8 cellular contexts compared by ENCODE assay signal in genomic region chr18:57833441-57834101, GRCh38. TPM values are rescaled to one million over a fixed set of nuclear protein-coding genes. Genes with fewer than 3 reads are reported as not detected.
DNase-seq lines count a peak whose midpoint lies in the region; ATAC-seq and TF ChIP-seq lines count a peak whose summit lies in the region.

No MANE protein-coding gene starts in this region.

- no peak for DNase-seq in CD8-positive, alpha-beta T cell
- peak; percentile 24 for DNase-seq in activated CD4-positive, alpha-beta memory T cell treated with anti-CD3 and anti-CD28 coated beads, Interleukin-2, amount 10 ng/mL, durations not matched to agents 7 days and 5 days
- DNase-seq in right lobe of liver: no peak
- DNase-seq in progenitor cell of endocrine pancreas (ENCODE audit: low spot score, unreplicated experiment): no peak
- no peak for DNase-seq in SKM-1 (lab: John Stamatoyannopoulos, UW; ENCODE audit: unreplicated experiment)
- no peak for DNase-seq in esophagus squamous epithelium (lab: John Stamatoyannopoulos, UW)

- peaks cover 27% of the 10 kb centered on the region for H3K4me1 Mint-ChIP-seq in CD8-positive, alpha-beta T cell (ENCODE audit: low read depth)
- peaks cover 33% of the 10 kb centered on the region for H3K4me1 Mint-ChIP-seq in activated CD4-positive, alpha-beta memory T cell treated with anti-CD3 and anti-CD28 coated beads, Interleukin-2, amount 10 ng/mL, durations not matched to agents 7 days and 5 days
- H3K4me1 Mint-ChIP-seq in progenitor cell of endocrine pancreas (ENCODE audit: low read depth): no peaks in the 10 kb centered on the region

- no peaks in the 10 kb centered on the region for H3K36me3 Mint-ChIP-seq in CD8-positive, alpha-beta T cell
- H3K36me3 Mint-ChIP-seq in activated CD4-positive, alpha-beta memory T cell treated with anti-CD3 and anti-CD28 coated beads, Interleukin-2, amount 10 ng/mL, durations not matched to agents 7 days and 5 days (ENCODE audit: low read depth): peaks cover 17% of the 10 kb centered on the region
- peaks cover 1% of the 10 kb centered on the region for H3K36me3 Mint-ChIP-seq in progenitor cell of endocrine pancreas (ENCODE audit: insufficient read depth)

- peak overlapping the region; percentile 61 for H3K4me3 Mint-ChIP-seq in CD8-positive, alpha-beta T cell
- peak overlapping the region; percentile 36 for H3K4me3 Mint-ChIP-seq in activated CD4-positive, alpha-beta memory T cell treated with anti-CD3 and anti-CD28 coated beads, Interleukin-2, amount 10 ng/mL, durations not matched to agents 7 days and 5 days
- no peak overlapping the region for H3K4me3 Mint-ChIP-seq in progenitor cell of endocrine pancreas (ENCODE audit: low read depth)

- peaks cover 6% of the 10 kb centered on the region for H3K9me3 Mint-ChIP-seq in CD8-positive, alpha-beta T cell
- H3K9me3 Mint-ChIP-seq in activated CD4-positive, alpha-beta memory T cell treated with anti-CD3 and anti-CD28 coated beads, Interleukin-2, amount 10 ng/mL, durations not matched to agents 7 days and 5 days: peaks cover 28% of the 10 kb centered on the region
- H3K9me3 Mint-ChIP-seq in progenitor cell of endocrine pancreas (ENCODE audit: low read depth): peaks cover 4% of the 10 kb centered on the region

- H3K36me3 ChIP-seq in CD8-positive, alpha-beta T cell (ENCODE audit: insufficient read depth, low read length): no peaks in the 10 kb centered on the region
- H3K36me3 ChIP-seq in right lobe of liver (no peaks in the 10 kb centered on the region), esophagus squamous epithelium (no peaks in the 10 kb centered on the region)

- no peak for ATAC-seq in CD8-positive, alpha-beta T cell
- ATAC-seq in GM19023 (IDR thresholded peaks at IDR 0.05; ENCODE audit: unreplicated experiment): peak; percentile 46
- ATAC-seq in HG03139 (IDR thresholded peaks at IDR 0.05; ENCODE audit: unreplicated experiment): peak; percentile 43
- ATAC-seq in right lobe of liver: peak; percentile 74 to 98 (median 78)

- intact Hi-C loops in CD8-positive, alpha-beta T cell (cut with DNase I, micrococcal nuclease): no loop called here
- intact Hi-C loops in right lobe of liver (cut with DNase I): no loop called here
- intact Hi-C loops in esophagus squamous epithelium (cut with DNase I): no loop called here

- POLR2A ChIA-PET in CD8-positive, alpha-beta T cell (lab: Charles Lee): no interaction called here
- POLR2A ChIA-PET in activated CD4-positive, alpha-beta memory T cell treated with anti-CD3 and anti-CD28 coated beads, Interleukin-2, amount 10 ng/mL, durations not matched to agents 7 days and 5 days (lab: Charles Lee): no interaction called here

- TF ChIP-seq POLR2A in right lobe of liver (IDR thresholded peaks at IDR 0.05): no peak
- no peak for TF ChIP-seq POLR2A in esophagus squamous epithelium (IDR thresholded peaks at IDR 0.05)

- H3K27ac Mint-ChIP-seq in CD8-positive, alpha-beta T cell: no peak overlapping the region
- peak overlapping the region; percentile 51 for H3K27ac Mint-ChIP-seq in activated CD4-positive, alpha-beta memory T cell treated with anti-CD3 and anti-CD28 coated beads, Interleukin-2, amount 10 ng/mL, durations not matched to agents 7 days and 5 days
- H3K27ac Mint-ChIP-seq in progenitor cell of endocrine pancreas: no peak overlapping the region

- 14% methylated on average over 8 of the region's 8 CpGs for WGBS in right lobe of liver (ENCODE audit: insufficient coverage, low coverage, low lambda C conversion rate, missing lambda C conversion rate)
- 31 to 44% methylated on average over 8 of the region's 8 CpGs for WGBS in esophagus squamous epithelium, 2 donors

- no peaks in the 10 kb centered on the region for H3K27me3 ChIP-seq in CD8-positive, alpha-beta T cell (ENCODE audit: insufficient read depth, low read length)
- no peaks in the 10 kb centered on the region for H3K27me3 ChIP-seq in right lobe of liver
- no peaks in the 10 kb centered on the region for H3K27me3 ChIP-seq in esophagus squamous epithelium

- H3K27me3 Mint-ChIP-seq in CD8-positive, alpha-beta T cell (ENCODE audit: low read depth): peaks cover 9% of the 10 kb centered on the region
- H3K27me3 Mint-ChIP-seq in activated CD4-positive, alpha-beta memory T cell treated with anti-CD3 and anti-CD28 coated beads, Interleukin-2, amount 10 ng/mL, durations not matched to agents 7 days and 5 days: peaks cover 14% of the 10 kb centered on the region
- H3K27me3 Mint-ChIP-seq in progenitor cell of endocrine pancreas: peaks cover 2% of the 10 kb centered on the region

- no peak for TF ChIP-seq CTCF in CD8-positive, alpha-beta T cell (IDR thresholded peaks at IDR 0.05)
- TF ChIP-seq CTCF in right lobe of liver (IDR thresholded peaks at IDR 0.05): no peak
- no peak for TF ChIP-seq CTCF in progenitor cell of endocrine pancreas (IDR thresholded peaks at IDR 0.05; ENCODE audit: unreplicated experiment)
- TF ChIP-seq CTCF in esophagus squamous epithelium (IDR thresholded peaks at IDR 0.05): no peak

- no peaks in the 10 kb centered on the region for H3K9me3 ChIP-seq in CD8-positive, alpha-beta T cell (ENCODE audit: low read length)
- H3K9me3 ChIP-seq in right lobe of liver (no peaks in the 10 kb centered on the region), esophagus squamous epithelium (no peaks in the 10 kb centered on the region)

- CTCF ChIA-PET in CD8-positive, alpha-beta T cell (lab: Charles Lee): no interaction called here
- CTCF ChIA-PET in activated CD4-positive, alpha-beta memory T cell treated with anti-CD3 and anti-CD28 coated beads, Interleukin-2, amount 10 ng/mL, durations not matched to agents 7 days and 5 days (lab: Charles Lee): no interaction called here

- H3K4me3 ChIP-seq in CD8-positive, alpha-beta T cell (ENCODE audit: low read depth, low read length): peak overlapping the region; percentile 38
- H3K4me3 ChIP-seq in right lobe of liver (no peak overlapping the region), esophagus squamous epithelium (peak overlapping the region in 1 of 4 donors; percentile 47)

- peaks cover 5% of the 10 kb centered on the region for H3K4me1 ChIP-seq in CD8-positive, alpha-beta T cell (ENCODE audit: insufficient read depth, low read length)
- peaks cover 0 to 11% (median 0%) of the 10 kb centered on the region in 4 donors for H3K4me1 ChIP-seq in right lobe of liver
- H3K4me1 ChIP-seq in esophagus squamous epithelium: peaks cover 0 to 7% (median 0%) of the 10 kb centered on the region in 3 donors

- no peak overlapping the region for H3K27ac ChIP-seq in CD8-positive, alpha-beta T cell (ENCODE audit: low read depth, low read length)
- no peak overlapping the region for H3K27ac ChIP-seq in right lobe of liver
- H3K27ac ChIP-seq in esophagus squamous epithelium: no peak overlapping the region

RNA-seq across cellular contexts. Expression of gene ATP8B1, which starts 30.5 kb away (rescaled TPM):
- total RNA-seq in CD8-positive, alpha-beta T cell: not detected
- total RNA-seq in activated CD4-positive, alpha-beta memory T cell treated with anti-CD3 and anti-CD28 coated beads, Interleukin-2, amount 10 ng/mL, durations not matched to agents 7 days and 5 days: not detected
- total RNA-seq in right lobe of liver (10 to 100 TPM in 5 of 6 experiments, 1 to 10 TPM in 1; 9.0 to 18.4 (median 17.1) TPM), progenitor cell of endocrine pancreas (21.7 and 21.9 TPM in 2 replicates), esophagus squamous epithelium (10 to 100 TPM; 20.2 to 39.1 (median 35.6) TPM)

Comparison
In these comparisons a context has a peak if more than half of its experiments do, and no peak if none do; other contexts are left out.
1. RNA of gene ATP8B1, which starts 30.5 kb away (total RNA-seq): 20.2 to 39.1 TPM in esophagus squamous epithelium, 21.7 to 21.9 TPM in progenitor cell of endocrine pancreas and 9.0 to 18.4 TPM in right lobe of liver; not detected in CD8-positive, alpha-beta T cell and not detected in activated CD4-positive, alpha-beta memory T cell treated with anti-CD3 and anti-CD28 coated beads, Interleukin-2, amount 10 ng/mL, durations not matched to agents 7 days and 5 days; every median in the first group is over 10 times any median in the second.